1 cellular context compared by ENCODE assay signal in the genomic region with DNA sequence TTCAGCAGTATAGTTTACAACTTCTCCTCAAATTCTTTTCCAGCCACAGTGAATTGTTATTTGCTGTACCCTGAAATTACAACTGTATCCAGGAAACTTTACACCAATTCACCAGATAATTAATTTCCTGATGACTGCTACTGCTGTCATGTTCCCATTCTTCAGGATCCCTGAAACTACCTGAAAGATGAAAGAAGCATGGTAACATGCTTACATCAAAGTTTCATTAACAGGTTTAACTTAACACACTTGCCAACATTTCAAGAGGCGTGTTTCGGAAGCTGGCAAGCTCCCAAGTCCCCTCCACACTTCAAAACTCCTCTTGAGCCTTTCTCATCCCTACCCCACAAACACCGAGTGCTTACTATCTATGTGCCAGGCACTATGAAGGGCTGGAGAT.
TF ChIP-seq lines count a peak whose summit lies in the region.

No MANE protein-coding gene starts in this region.

TF ChIP-seq in H1, 55 proteins besides CTCF, POLR2A, EP300 and RAD21:
- TF ChIP-seq SP4 (IDR thresholded peaks at IDR 0.05; ENCODE audit: low read length), result no peak
- no peak for TF ChIP-seq PHF8 (conservative IDR thresholded peaks at IDR 0.05; ENCODE audit: low read depth, low read length)
- TF ChIP-seq SIX5 (IDR thresholded peaks at IDR 0.05; ENCODE audit: low read depth, low read length), result no peak
- no peak for TF ChIP-seq HDAC2 (IDR thresholded peaks at IDR 0.05; ENCODE audit: borderline replicate concordance in 1 of 2, low read depth in 2 of 2, low read length in 2 of 2)
- TF ChIP-seq TAF1 (IDR thresholded peaks at IDR 0.05; ENCODE audit: low read depth, low read length), result no peak
- no peak for TF ChIP-seq TAF7 (optimal IDR thresholded peaks at IDR 0.05; ENCODE audit: borderline replicate concordance, low read depth, low read length)
- TF ChIP-seq CHD2 (IDR thresholded peaks at IDR 0.05; ENCODE audit: low read length), result no peak
- no peak for TF ChIP-seq JUN (IDR thresholded peaks at IDR 0.05; ENCODE audit: low read depth, low read length)
- no peak for TF ChIP-seq BACH1 (IDR thresholded peaks at IDR 0.05; ENCODE audit: low read length)
- TF ChIP-seq SP2 (IDR thresholded peaks at IDR 0.05; ENCODE audit: low read length), result no peak
